In genomic region chr1:175887981-175888428, GRCh38 we compare ENCODE assay signal across 8 cellular contexts.
A peak's percentile ranks its signal among the peaks of the same experiment; 100 is the strongest.
DNase-seq lines count a peak whose midpoint lies in the region; ATAC-seq and TF ChIP-seq lines count a peak whose summit lies in the region.

No MANE protein-coding gene starts in this region.

- H3K27me3 ChIP-seq in adrenal gland: no peaks in the 10 kb centered on the region
- no peaks in the 10 kb centered on the region for H3K27me3 ChIP-seq in left ventricle myocardium inferior (ENCODE audit: low read depth)

- TF ChIP-seq POLR2A in adrenal gland (IDR thresholded peaks at IDR 0.05): no peak

- DNase-seq in NCI-H2196 treated with DMSO at 0.1 percent for 48 hours (lab: John Stamatoyannopoulos, UW; ENCODE audit: unreplicated experiment): peak; percentile 8
- peak; percentile 49 to 84 (median 66) for DNase-seq in adrenal gland
- DNase-seq in left ventricle myocardium inferior: peak; percentile 49
- peak; percentile 25 for DNase-seq in renal cortical epithelial cell (ENCODE audit: low read depth)

- H3K36me3 ChIP-seq in adrenal gland (replicated peaks in 1 of 2): no peaks in the 10 kb centered on the region
- H3K36me3 ChIP-seq in left ventricle myocardium inferior: no peaks in the 10 kb centered on the region

- TF ChIP-seq CTCF in C4-2B (conservative IDR thresholded peaks at IDR 0.05) (peak; percentile 91), adrenal gland (IDR thresholded peaks at IDR 0.05) (peak; percentile 48 to 79 (median 64)), left ventricle myocardium inferior (IDR thresholded peaks at IDR 0.05; ENCODE audit: borderline replicate concordance) (peak; percentile 88)

- H3K4me1 ChIP-seq in adrenal gland (replicated peaks in 1 of 2) (no peaks in the 10 kb centered on the region), left ventricle myocardium inferior (peaks cover 7% of the 10 kb centered on the region)

- 33 to 66% (median 45%) methylated on average over 8 to 17 of the region's 17 CpGs for whole genome bisulfite sequencing in adrenal gland, 4 donors

- H3K9me3 ChIP-seq in adrenal gland (replicated peaks in 1 of 3): no peaks in the 10 kb centered on the region
- H3K9me3 ChIP-seq in left ventricle myocardium inferior (replicated peaks): no peaks in the 10 kb centered on the region

- H3K4me3 ChIP-seq in adrenal gland (no peak overlapping the region), left ventricle myocardium inferior (no peak overlapping the region)

- H3K27ac ChIP-seq in C4-2B (no peak overlapping the region), adrenal gland (no peak overlapping the region), left ventricle myocardium inferior (replicated peaks) (no peak overlapping the region)

- intact Hi-C loops in adrenal gland (cut with DNase I) (no loop called here), left ventricle myocardium inferior (cut with micrococcal nuclease) (loop anchor here (10.0 kb wide), 1 partner anchor 403 kb away; no protein-coding TSS in a partner anchor)

- ATAC-seq in GM18508 (IDR thresholded peaks at IDR 0.05; ENCODE audit: insufficient read depth, unreplicated experiment) (peak; percentile 83), HG03060 (IDR thresholded peaks at IDR 0.05; ENCODE audit: low read depth, unreplicated experiment) (peak; percentile 49), HG02870 (IDR thresholded peaks at IDR 0.05; ENCODE audit: unreplicated experiment) (no peak)

Comparison
In these comparisons a context has a peak if more than half of its experiments do, and no peak if none do; other contexts are left out.
1. DNase-seq: peak in every context shown above with its lines; median percentile 66 in adrenal gland; 49 in left ventricle myocardium inferior; 25 in renal cortical epithelial cell; 8 in NCI-H2196 treated with DMSO at 0.1 percent for 48 hours.